Comparison of ENCODE assay signal across 8 cellular contexts in genomic region chr15:81002004-81002253, GRCh38. TPM values are rescaled to one million over a fixed set of nuclear protein-coding genes. Genes with fewer than 3 reads are reported as not detected.
DNase-seq lines count a peak whose midpoint lies in the region; ATAC-seq and TF ChIP-seq lines count a peak whose summit lies in the region.

No MANE protein-coding gene starts in this region.

- H3K36me3 ChIP-seq in mesenchymal stem cell (ENCODE audit: control insufficient read depth in 1 of 2, insufficient read depth in 2 of 2, low read depth in 1 of 2, low read length in 2 of 2) (peaks cover 9 to 23% of the 10 kb centered on the region in 2 experiments), urinary bladder (ENCODE audit: insufficient read depth) (no peaks in the 10 kb centered on the region)

- TF ChIP-seq CTCF in chondrocyte (IDR thresholded peaks at IDR 0.05) = no peak

- peaks cover 18% of the 10 kb centered on the region for H3K4me1 ChIP-seq in mesenchymal stem cell (ENCODE audit: control insufficient read depth, insufficient read depth, low read depth, low read length)
- H3K4me1 ChIP-seq in urinary bladder (ENCODE audit: insufficient read depth) = peaks cover 2% of the 10 kb centered on the region

- H4K8ac ChIP-seq in mesenchymal stem cell (ENCODE audit: low read length) = peak overlapping the region; percentile 28

- peaks cover 2% of the 10 kb centered on the region for H3K9me3 ChIP-seq in mesenchymal stem cell (ENCODE audit: control insufficient read depth, low read length)

- no peak overlapping the region for H2BK15ac ChIP-seq in mesenchymal stem cell (ENCODE audit: low read depth, poor library complexity, severe bottlenecking)

- peaks cover 47% of the 10 kb centered on the region for H3K4me1 Mint-ChIP-seq in activated T-cell treated with anti-CD3 and anti-CD28 coated beads, Interleukin-2, amount 50 U/mL, for 72 hours (ENCODE audit: low read depth)
- H3K4me1 Mint-ChIP-seq in chondrocyte (ENCODE audit: low read depth) = peaks cover 36% of the 10 kb centered on the region

- peak overlapping the region; percentile 76 to 86 for H3K4me3 Mint-ChIP-seq in activated T-cell treated with anti-CD3 and anti-CD28 coated beads, Interleukin-2, amount 50 U/mL, for 72 hours
- H3K4me3 Mint-ChIP-seq in chondrocyte (ENCODE audit: unreplicated experiment) = peak overlapping the region; percentile 69

- peak overlapping the region; percentile 93 for H3K4me2 ChIP-seq in mesenchymal stem cell (ENCODE audit: low read length, poor library complexity, severe bottlenecking)

- no peaks in the 10 kb centered on the region for H3K27me3 ChIP-seq in mesenchymal stem cell (ENCODE audit: control insufficient read depth in 1 of 2, insufficient read depth in 1 of 2, low read length in 2 of 2)

- no peak overlapping the region for H2BK12ac ChIP-seq in mesenchymal stem cell (ENCODE audit: low read length in 2 of 2)

- peak overlapping the region; percentile 34 for H2BK120ac ChIP-seq in mesenchymal stem cell (ENCODE audit: low read depth, low read length)

- no peak overlapping the region for H3K23ac ChIP-seq in mesenchymal stem cell (ENCODE audit: low read length in 2 of 2)

- H2BK5ac ChIP-seq in mesenchymal stem cell (ENCODE audit: low read depth, low read length, poor library complexity, severe bottlenecking) = no peak overlapping the region

- ATAC-seq in activated T-cell treated with anti-CD3 and anti-CD28 coated beads, Interleukin-2, amount 50 U/mL, for 72 hours (replicated peaks in 1 of 2) = peak in 1 of 2 donors; percentile 20
- ATAC-seq in HG02759 (IDR thresholded peaks at IDR 0.05; ENCODE audit: unreplicated experiment) = no peak

- H3K14ac ChIP-seq in mesenchymal stem cell (ENCODE audit: low read length in 2 of 2) = no peak overlapping the region

- peak overlapping the region; percentile 72 for H2AFZ ChIP-seq in mesenchymal stem cell (ENCODE audit: low read depth, low read length)

- H3K18ac ChIP-seq in mesenchymal stem cell (ENCODE audit: low read depth in 1 of 2, low read length in 2 of 2) = peak overlapping the region; percentile 81 to 94

- H3K79me1 ChIP-seq in mesenchymal stem cell (replicated peaks; ENCODE audit: low read length, poor library complexity, severe bottlenecking) = peaks cover 17% of the 10 kb centered on the region

- H2AK5ac ChIP-seq in mesenchymal stem cell (ENCODE audit: low read length, severe bottlenecking) = no peak overlapping the region

- peak overlapping the region; percentile 98 for H3K9ac ChIP-seq in mesenchymal stem cell (ENCODE audit: low read length)

- peaks cover 0 to 2% of the 10 kb centered on the region in 2 donors for H3K9me3 Mint-ChIP-seq in activated T-cell treated with anti-CD3 and anti-CD28 coated beads, Interleukin-2, amount 50 U/mL, for 72 hours
- H3K9me3 Mint-ChIP-seq in chondrocyte (ENCODE audit: low read depth) = no peaks in the 10 kb centered on the region

- H3K4ac ChIP-seq in mesenchymal stem cell (ENCODE audit: low read depth in 1 of 2, low read length in 2 of 2) = peak overlapping the region; percentile 40 to 90

- no peak overlapping the region for H3K27ac ChIP-seq in mesenchymal stem cell (ENCODE audit: low read length, poor library complexity, severe bottlenecking)
- H3K27ac ChIP-seq in urinary bladder (ENCODE audit: low read depth) = peak overlapping the region; percentile 97

- H4K91ac ChIP-seq in mesenchymal stem cell (ENCODE audit: low read length) = peak overlapping the region; percentile 61

- WGBS in mesenchymal stem cell = under 1% methylated on average over 32 of the region's 32 CpGs
- WGBS in urinary bladder = 1% methylated on average over 32 of the region's 32 CpGs

- no peaks in the 10 kb centered on the region for H3K27me3 Mint-ChIP-seq in activated T-cell treated with anti-CD3 and anti-CD28 coated beads, Interleukin-2, amount 50 U/mL, for 72 hours (ENCODE audit: low read depth)
- no peaks in the 10 kb centered on the region for H3K27me3 Mint-ChIP-seq in chondrocyte (ENCODE audit: low read depth)

- H3K4me3 ChIP-seq in mesenchymal stem cell (ENCODE audit: insufficient read depth in 1 of 2, low read depth in 1 of 2, low read length in 2 of 2) = peak overlapping the region; percentile 81 to 83
- H3K4me3 ChIP-seq in urinary bladder (ENCODE audit: low read depth, low read length) = peak overlapping the region; percentile 99

- no peak for DNase-seq in activated T-cell treated with anti-CD3 and anti-CD28 coated beads, Interleukin-2, amount 50 U/mL, for 72 hours
- no peak for DNase-seq in activated T-cell treated with anti-CD3 and anti-CD28 coated beads, Interleukin-2, amount 50 U/mL, for 48 hours
- DNase-seq in chondrocyte (ENCODE audit: low spot score) = no peak
- DNase-seq in mesenchymal stem cell = no peak
- DNase-seq in GM19238 (ENCODE audit: insufficient read length, low spot score) = no peak
- DNase-seq in NCI-H526 treated with DMSO at 0.1 percent for 48 hours (lab: John Stamatoyannopoulos, UW) = no peak

- no peak overlapping the region for H3K27ac Mint-ChIP-seq in activated T-cell treated with anti-CD3 and anti-CD28 coated beads, Interleukin-2, amount 50 U/mL, for 72 hours
- H3K27ac Mint-ChIP-seq in chondrocyte (ENCODE audit: unreplicated experiment) = no peak overlapping the region

- H3K36me3 Mint-ChIP-seq in activated T-cell treated with anti-CD3 and anti-CD28 coated beads, Interleukin-2, amount 50 U/mL, for 72 hours (ENCODE audit: insufficient read depth in 2 of 2) = peaks cover 0 to 3% of the 10 kb centered on the region in 2 donors
- peaks cover 10% of the 10 kb centered on the region for H3K36me3 Mint-ChIP-seq in chondrocyte (ENCODE audit: low read depth)

RNA-seq across cellular contexts. Expression of gene TLNRD1, which starts 1.2 kb away (rescaled TPM):
- 10 to 100 TPM; 11.3 to 17.2 TPM for total RNA-seq in activated T-cell treated with anti-CD3 and anti-CD28 coated beads, Interleukin-2, amount 50 U/mL, for 72 hours
- total RNA-seq in chondrocyte (11.4 to 18.7 TPM (median 17.0 TPM) in 3 replicates), urinary bladder (3.8 TPM)
- polyA plus RNA-seq in mesenchymal stem cell (2013, experiment 1 of 2) = 8.8 TPM
- 9.0 TPM for polyA plus RNA-seq in mesenchymal stem cell (2013, experiment 2 of 2)
- polyA plus RNA-seq in urinary bladder = 14.0 TPM

RNA-seq across cellular contexts. Expression of gene MESD, which starts 12.3 kb away (rescaled TPM):
- 10 to 100 TPM; 19.6 to 23.8 TPM for total RNA-seq in activated T-cell treated with anti-CD3 and anti-CD28 coated beads, Interleukin-2, amount 50 U/mL, for 72 hours
- total RNA-seq in chondrocyte (23.5 to 26.5 TPM (median 23.8 TPM) in 3 replicates), urinary bladder (24.8 TPM)
- polyA plus RNA-seq in mesenchymal stem cell (2013, experiment 1 of 2) = 31.1 TPM
- polyA plus RNA-seq in mesenchymal stem cell (2013, experiment 2 of 2) = 31.8 TPM
- polyA plus RNA-seq in urinary bladder = 17.7 TPM
